In genomic region chr17:40582328-40582901, GRCh38 we compare ENCODE assay signal across 8 cellular contexts. TPM values are rescaled to one million over a fixed set of nuclear protein-coding genes. Genes with fewer than 3 reads are reported as not detected.
A peak's percentile ranks its signal among the peaks of the same experiment; 100 is the strongest.
DNase-seq lines count a peak whose midpoint lies in the region; ATAC-seq and TF ChIP-seq lines count a peak whose summit lies in the region.

No MANE protein-coding gene starts in this region.

- no peak for TF ChIP-seq CTCF in GM06990 (IDR thresholded peaks at IDR 0.05; ENCODE audit: insufficient read depth, low read length, poor library complexity, severe bottlenecking)
- TF ChIP-seq CTCF in SU-DHL-6 (IDR thresholded peaks at IDR 0.05; ENCODE audit: insufficient read depth, low read length, poor library complexity, severe bottlenecking), result no peak
- TF ChIP-seq CTCF in spleen (IDR thresholded peaks at IDR 0.05 in 8 of 11, conservative IDR thresholded peaks at IDR 0.05 in 3 of 11), result no peak

- H3K4me3 ChIP-seq in GM06990 (replicated peaks; ENCODE audit: low read depth, low read length) (no peak overlapping the region), SU-DHL-6 (ENCODE audit: insufficient read depth, low read length, poor library complexity, severe bottlenecking) (no peak overlapping the region), spleen (peak overlapping the region in 1 of 8 donors; percentile 36)

- H3K27me3 ChIP-seq in GM06990 (replicated peaks; ENCODE audit: control insufficient read depth, insufficient read depth, low read length), result no peaks in the 10 kb centered on the region
- H3K27me3 ChIP-seq in SU-DHL-6 (ENCODE audit: low read length), result no peaks in the 10 kb centered on the region
- H3K27me3 ChIP-seq in spleen (replicated peaks in 1 of 7), result no peaks in the 10 kb centered on the region

- intact Hi-C loops in spleen (cut with DNase I; ENCODE audit: low total_unique reads), result no loop called here

- 4 to 14% (median 10%) methylated on average over 11 of the region's 11 CpGs for WGBS in spleen, 5 donors

- H3K27ac ChIP-seq in SU-DHL-6 (ENCODE audit: low read depth, low read length) (no peak overlapping the region), spleen (peak overlapping the region; percentile 67 to 90 (median 80))

- H3K4me1 ChIP-seq in spleen, result peaks cover 21 to 75% (median 47%) of the 10 kb centered on the region in 6 donors

- H3K36me3 ChIP-seq in GM06990 (ENCODE audit: control insufficient read depth, insufficient read depth, low read length) (no peaks in the 10 kb centered on the region), SU-DHL-6 (ENCODE audit: low read length) (no peaks in the 10 kb centered on the region), spleen (no peaks in the 10 kb centered on the region)

- no peaks in the 10 kb centered on the region for H3K79me2 ChIP-seq in SU-DHL-6 (ENCODE audit: insufficient read depth, low read length)

- H3K9me3 ChIP-seq in SU-DHL-6 (ENCODE audit: insufficient read depth, low read length) (no peaks in the 10 kb centered on the region), spleen (peaks cover 0 to 16% (median 11%) of the 10 kb centered on the region in 8 donors)

- H2AFZ ChIP-seq in SU-DHL-6 (ENCODE audit: low read depth, low read length, severe bottlenecking), result peak overlapping the region; percentile 77

- H4K20me1 ChIP-seq in SU-DHL-6 (ENCODE audit: low read depth, low read length), result no peaks in the 10 kb centered on the region

- peak; percentile 83 for DNase-seq in GM06990 (ENCODE audit: extremely low read depth, insufficient read length)
- DNase-seq in KG1 (lab: John Stamatoyannopoulos, UW), result peak; percentile 90
- peak; percentile 99 for DNase-seq in dermis microvascular lymphatic vessel endothelial cell (ENCODE audit: low read depth in 2 of 2)
- peak; percentile 97 for DNase-seq in spleen
- DNase-seq in kidney glomerular epithelial cell (lab: John Stamatoyannopoulos, UW), result no peak
- DNase-seq in retina, result no peak

- H3K4me2 ChIP-seq in SU-DHL-6 (ENCODE audit: low read depth, low read length, poor library complexity, severe bottlenecking), result peak overlapping the region; percentile 33

- no peak overlapping the region for H3K9ac ChIP-seq in SU-DHL-6 (ENCODE audit: low read length)

- ATAC-seq in GM21528 (IDR thresholded peaks at IDR 0.05; ENCODE audit: low FRiP score, unreplicated experiment), result peak; percentile 92

- H3F3A ChIP-seq in SU-DHL-6 (ENCODE audit: insufficient read depth), result no peaks in the 10 kb centered on the region

- TF ChIP-seq POLR2A in spleen (IDR thresholded peaks at IDR 0.05), result no peak

- no peaks in the 10 kb centered on the region for H3K9me2 ChIP-seq in SU-DHL-6 (replicated peaks; ENCODE audit: insufficient read depth, low read length)

RNA-seq across cellular contexts. Expression of gene CCR7, which starts 17.1 kb away (rescaled TPM):
- total RNA-seq in dermis microvascular lymphatic vessel endothelial cell (under 0.01 TPM in 1 of 2 replicates, not detected in the other), spleen (10 to 100 TPM; 31.9 to 77.4 (median 49.9) TPM)
- 10 to 100 TPM; 29.0 to 79.1 (median 63.5) TPM for polyA plus RNA-seq in spleen

Comparison
In these comparisons a context has a peak if more than half of its experiments do, and no peak if none do; other contexts are left out.
1. DNase-seq: peak in GM06990 (single experiment), KG1 (single experiment), dermis microvascular lymphatic vessel endothelial cell (2 of 2) and spleen (single experiment); none in kidney glomerular epithelial cell (single experiment) and retina (single experiment).
2. RNA of gene CCR7, which starts 17.1 kb away (total RNA-seq): 31.9 to 77.4 TPM in spleen; under 0.01 TPM in dermis microvascular lymphatic vessel endothelial cell; every median in the first group is over 10 times any median in the second.